8 cellular contexts compared by ENCODE assay signal in genomic region chr4:15149842-15150592, GRCh38.
A peak's percentile ranks its signal among the peaks of the same experiment; 100 is the strongest.
DNase-seq lines count a peak whose midpoint lies in the region; ATAC-seq and TF ChIP-seq lines count a peak whose summit lies in the region.

No MANE protein-coding gene starts in this region.

- H3K27me3 ChIP-seq in A673 (replicated peaks; ENCODE audit: insufficient read depth, low read depth, low read length, poor library complexity) = no peaks in the 10 kb centered on the region

- H3K27ac Mint-ChIP-seq in stimulated activated naive B cell treated with anti-CD40 and anti-IgM and Interleukin-4, amounts not matched to agents 10 μg/mL and 1 μg/mL and 100 μg/mL, for 72 hours = no peak overlapping the region

- no TSS peak for BruUV-seq in A673 (replicated peaks; lab: Mats Ljungman, UMichigan)

- no peaks in the 10 kb centered on the region for H3K36me3 Mint-ChIP-seq in stimulated activated naive B cell treated with anti-CD40 and anti-IgM and Interleukin-4, amounts not matched to agents 10 μg/mL and 1 μg/mL and 100 μg/mL, for 72 hours

- CTCF ChIA-PET in A673 (lab: Charles Lee) = no interaction called here

- H3K4me3 Mint-ChIP-seq in stimulated activated naive B cell treated with anti-CD40 and anti-IgM and Interleukin-4, amounts not matched to agents 10 μg/mL and 1 μg/mL and 100 μg/mL, for 72 hours = no peak overlapping the region

- H3K4me1 ChIP-seq in A673 (ENCODE audit: insufficient read depth, low read length, poor library complexity, severe bottlenecking) = peaks cover 20% of the 10 kb centered on the region

- H3K4me3 ChIP-seq in A673 (ENCODE audit: low read depth, low read length, poor library complexity, severe bottlenecking) = no peak overlapping the region

- H3K9me3 ChIP-seq in A673 (ENCODE audit: low read depth, low read length, poor library complexity, severe bottlenecking) = no peaks in the 10 kb centered on the region

- peak; percentile 73 for ATAC-seq in GM18870 (IDR thresholded peaks at IDR 0.05; ENCODE audit: unreplicated experiment)
- ATAC-seq in HG02973 (IDR thresholded peaks at IDR 0.05; ENCODE audit: unreplicated experiment) = peak; percentile 70
- peak; percentile 67 to 76 for ATAC-seq in stimulated activated naive B cell treated with anti-CD40 and anti-IgM and Interleukin-4, amounts not matched to agents 10 μg/mL and 1 μg/mL and 100 μg/mL, for 72 hours (replicated peaks)

- no peak for TF ChIP-seq CTCF in A673 (conservative IDR thresholded peaks at IDR 0.05; ENCODE audit: low read depth, low read length)

- POLR2A ChIA-PET in A673 (lab: Charles Lee; ENCODE audit: low non-redundant PET) = no interaction called here

- H3K9me3 Mint-ChIP-seq in stimulated activated naive B cell treated with anti-CD40 and anti-IgM and Interleukin-4, amounts not matched to agents 10 μg/mL and 1 μg/mL and 100 μg/mL, for 72 hours = peaks cover 0 to 10% of the 10 kb centered on the region in 2 donors

- peaks cover 0 to 7% of the 10 kb centered on the region in 2 donors for H3K27me3 Mint-ChIP-seq in stimulated activated naive B cell treated with anti-CD40 and anti-IgM and Interleukin-4, amounts not matched to agents 10 μg/mL and 1 μg/mL and 100 μg/mL, for 72 hours

- H3K36me3 ChIP-seq in A673 (ENCODE audit: insufficient read depth, low read length, poor library complexity, severe bottlenecking) = no peaks in the 10 kb centered on the region

- DNase-seq in A673 (ENCODE audit: low spot score) = peak; percentile 52
- DNase-seq in NCI-H2029 treated with DMSO at 0.1 percent for 48 hours (lab: John Stamatoyannopoulos, UW) = peak; percentile 52
- DNase-seq in brain pericyte (ENCODE audit: low read depth, low spot score) = peak; percentile 45
- peak; percentile 80 for DNase-seq in iPS-NIHi7 (ENCODE audit: extremely low spot score)
- DNase-seq in stimulated activated naive B cell treated with anti-CD40 and anti-IgM and Interleukin-4, amounts not matched to agents 10 μg/mL and 1 μg/mL and 100 μg/mL, for 72 hours = peak; percentile 28
- DNase-seq in NCI-H128 (lab: John Stamatoyannopoulos, UW; ENCODE audit: unreplicated experiment) = no peak

- H3K4me1 Mint-ChIP-seq in stimulated activated naive B cell treated with anti-CD40 and anti-IgM and Interleukin-4, amounts not matched to agents 10 μg/mL and 1 μg/mL and 100 μg/mL, for 72 hours = peaks cover 11 to 18% of the 10 kb centered on the region in 2 donors

- intact Hi-C loops in A673 (cut with micrococcal nuclease; ENCODE audit: unreplicated experiment) = no loop called here

- H3K27ac ChIP-seq in A673 (ENCODE audit: low read depth, low read length, poor library complexity, severe bottlenecking) = peak overlapping the region; percentile 4
